In the genomic region with DNA sequence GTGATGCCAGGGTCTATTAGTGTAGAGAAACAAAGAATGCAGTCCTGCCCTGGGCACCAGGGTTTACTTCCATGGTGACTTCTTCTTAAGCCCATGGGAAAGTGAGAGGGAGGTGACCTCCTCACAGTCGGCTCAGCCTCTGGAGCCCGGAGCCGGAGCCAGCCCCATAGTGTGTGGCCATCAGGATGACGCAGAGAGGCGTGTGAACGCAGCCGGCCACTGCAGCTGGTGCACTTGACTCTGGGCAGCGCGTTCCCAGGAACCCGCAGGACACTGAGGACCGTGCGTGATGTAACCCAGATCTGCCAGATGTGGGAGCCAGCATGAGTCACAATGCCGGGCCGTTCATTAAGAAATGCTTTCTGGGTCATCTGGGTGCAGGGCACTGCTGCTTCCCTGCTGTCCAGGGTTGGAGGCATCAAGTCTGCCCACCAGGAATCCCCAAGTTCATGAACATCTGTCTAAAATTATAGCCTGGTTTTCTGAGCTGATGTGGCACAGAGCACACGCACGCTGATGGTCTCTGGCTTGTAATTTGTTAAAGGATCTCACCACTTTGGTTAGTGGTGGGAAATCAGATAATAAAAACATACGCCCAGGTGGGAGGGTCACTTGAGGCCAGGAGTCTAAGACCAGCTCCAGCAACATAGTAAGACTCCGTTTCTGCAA, we compare ENCODE assay signal across 8 cellular contexts.
DNase-seq lines count a peak whose midpoint lies in the region; TF ChIP-seq lines count a peak whose summit lies in the region.

No MANE protein-coding gene starts in this region.

- peak overlapping the region; percentile 44 for H3K27ac Mint-ChIP-seq in activated T-cell treated with anti-CD3 and anti-CD28 coated beads, Interleukin-2, amount 50 U/mL, for 24 hours
- no peak overlapping the region for H3K27ac Mint-ChIP-seq in glutamatergic neuron (ENCODE audit: unreplicated experiment)
- peak overlapping the region; percentile 94 for H3K27ac Mint-ChIP-seq in osteocyte (ENCODE audit: unreplicated experiment)

- no peaks in the 10 kb centered on the region for H3K27me3 Mint-ChIP-seq in activated T-cell treated with anti-CD3 and anti-CD28 coated beads, Interleukin-2, amount 50 U/mL, for 24 hours
- H3K27me3 Mint-ChIP-seq in glutamatergic neuron (ENCODE audit: unreplicated experiment), result peaks cover 2% of the 10 kb centered on the region
- H3K27me3 Mint-ChIP-seq in osteocyte (ENCODE audit: unreplicated experiment), result peaks cover 7% of the 10 kb centered on the region

- peaks cover 6% of the 10 kb centered on the region for H3K9me3 Mint-ChIP-seq in activated T-cell treated with anti-CD3 and anti-CD28 coated beads, Interleukin-2, amount 50 U/mL, for 24 hours
- peaks cover 8% of the 10 kb centered on the region for H3K9me3 Mint-ChIP-seq in glutamatergic neuron (ENCODE audit: unreplicated experiment)
- peaks cover 3% of the 10 kb centered on the region for H3K9me3 Mint-ChIP-seq in osteocyte (ENCODE audit: unreplicated experiment)

- H3K4me3 ChIP-seq in WI38 (ENCODE audit: low read depth, low read length), result peak overlapping the region; percentile 50

- H3K4me3 Mint-ChIP-seq in activated T-cell treated with anti-CD3 and anti-CD28 coated beads, Interleukin-2, amount 50 U/mL, for 24 hours, result no peak overlapping the region
- peak overlapping the region; percentile 10 for H3K4me3 Mint-ChIP-seq in glutamatergic neuron (ENCODE audit: unreplicated experiment)
- peak overlapping the region; percentile 73 for H3K4me3 Mint-ChIP-seq in osteocyte (ENCODE audit: unreplicated experiment)

- no peak for DNase-seq in activated T-cell treated with anti-CD3 and anti-CD28 coated beads, Interleukin-2, amount 50 U/mL, for 24 hours
- DNase-seq in activated T-cell treated with anti-CD3 and anti-CD28 coated beads, Interleukin-2, amount 50 U/mL, for 1 hour, result no peak
- DNase-seq in glutamatergic neuron (peak; percentile 27), osteocyte (ENCODE audit: extremely low spot score, unreplicated experiment) (peak; percentile 94), NCI-H1694 (lab: John Stamatoyannopoulos, UW) (no peak), germinal center (ENCODE audit: low spot score) (no peak), GM19240 (ENCODE audit: insufficient read length, low spot score) (no peak)

- H3K4me1 Mint-ChIP-seq in activated T-cell treated with anti-CD3 and anti-CD28 coated beads, Interleukin-2, amount 50 U/mL, for 24 hours (ENCODE audit: low read depth), result peaks cover 86% of the 10 kb centered on the region
- H3K4me1 Mint-ChIP-seq in glutamatergic neuron (ENCODE audit: low read depth, unreplicated experiment), result peaks cover 48% of the 10 kb centered on the region
- H3K4me1 Mint-ChIP-seq in osteocyte (ENCODE audit: unreplicated experiment), result peaks cover 38% of the 10 kb centered on the region

- TF ChIP-seq CTCF in WI38 (IDR thresholded peaks at IDR 0.05; ENCODE audit: low read depth, low read length) (no peak), glutamatergic neuron (IDR thresholded peaks at IDR 0.05; ENCODE audit: partially characterized antibody, unreplicated experiment) (no peak), osteocyte (IDR thresholded peaks at IDR 0.05) (no peak)

- peaks cover 19% of the 10 kb centered on the region for H3K36me3 Mint-ChIP-seq in activated T-cell treated with anti-CD3 and anti-CD28 coated beads, Interleukin-2, amount 50 U/mL, for 24 hours (ENCODE audit: low read depth)
- H3K36me3 Mint-ChIP-seq in glutamatergic neuron (ENCODE audit: unreplicated experiment), result peaks cover 4% of the 10 kb centered on the region
- no peaks in the 10 kb centered on the region for H3K36me3 Mint-ChIP-seq in osteocyte (ENCODE audit: unreplicated experiment)

Comparison
In these comparisons a context has a peak if more than half of its experiments do, and no peak if none do; other contexts are left out.
1. DNase-seq: peak in glutamatergic neuron (single experiment) and osteocyte (single experiment); none in activated T-cell treated with anti-CD3 and anti-CD28 coated beads, Interleukin-2, amount 50 U/mL, for 24 hours (single experiment), activated T-cell treated with anti-CD3 and anti-CD28 coated beads, Interleukin-2, amount 50 U/mL, for 1 hour (single experiment), NCI-H1694 (single experiment), germinal center (single experiment) and GM19240 (single experiment).